Comparison of ENCODE assay signal across 8 cellular contexts in genomic region chr2:20429528-20429927, GRCh38. TPM values are rescaled to one million over a fixed set of nuclear protein-coding genes. Genes with fewer than 3 reads are reported as not detected.
DNase-seq lines count a peak whose midpoint lies in the region; ATAC-seq and TF ChIP-seq lines count a peak whose summit lies in the region.

No MANE protein-coding gene starts in this region.

- no peak overlapping the region for H3K27ac Mint-ChIP-seq in activated T-cell treated with anti-CD3 and anti-CD28 coated beads, Interleukin-2, amount 50 U/mL, for 24 hours

- H3K4me1 Mint-ChIP-seq in activated T-cell treated with anti-CD3 and anti-CD28 coated beads, Interleukin-2, amount 50 U/mL, for 24 hours (ENCODE audit: low read depth): peaks cover 24% of the 10 kb centered on the region

- TF ChIP-seq CTCF in fibroblast of mammary gland (conservative IDR thresholded peaks at IDR 0.05; ENCODE audit: control insufficient read depth, insufficient read depth, low read depth, low read length): no peak

- H3K36me3 Mint-ChIP-seq in activated T-cell treated with anti-CD3 and anti-CD28 coated beads, Interleukin-2, amount 50 U/mL, for 24 hours (ENCODE audit: low read depth): no peaks in the 10 kb centered on the region

- no peaks in the 10 kb centered on the region for H3K9me3 Mint-ChIP-seq in activated T-cell treated with anti-CD3 and anti-CD28 coated beads, Interleukin-2, amount 50 U/mL, for 24 hours

- peaks cover 6% of the 10 kb centered on the region for H3K27me3 Mint-ChIP-seq in activated T-cell treated with anti-CD3 and anti-CD28 coated beads, Interleukin-2, amount 50 U/mL, for 24 hours

- DNase-seq in activated CD8-positive, alpha-beta memory T cell treated with anti-CD3 and anti-CD28 coated beads, Interleukin-2, amount 50 U/mL, for 48 hours: peak; percentile 20
- DNase-seq in activated CD8-positive, alpha-beta memory T cell treated with anti-CD3 and anti-CD28 coated beads, Interleukin-2, amount 50 U/mL, for 4 hours: no peak
- DNase-seq in fibroblast of mammary gland (ENCODE audit: low read depth) (peak; percentile 63), ureter (ENCODE audit: low spot score) (peak; percentile 36), AG20443 (ENCODE audit: low spot score) (no peak), NCI-H1417 treated with DMSO at 0.1 percent for 48 hours (lab: John Stamatoyannopoulos, UW) (no peak)
- no peak for DNase-seq in activated T-cell treated with anti-CD3 and anti-CD28 coated beads, Interleukin-2, amount 50 U/mL, for 24 hours

- H3K4me3 Mint-ChIP-seq in activated T-cell treated with anti-CD3 and anti-CD28 coated beads, Interleukin-2, amount 50 U/mL, for 24 hours: no peak overlapping the region

- ATAC-seq in HG03378 (IDR thresholded peaks at IDR 0.05; ENCODE audit: unreplicated experiment): peak; percentile 60

- H3K4me3 ChIP-seq in fibroblast of mammary gland (ENCODE audit: control insufficient read depth, low read depth, low read length): no peak overlapping the region

RNA-seq across cellular contexts. Expression of gene RHOB, which starts 17.3 kb away (rescaled TPM):
- total RNA-seq in ureter: 304 TPM

Comparison
In these comparisons a context has a peak if more than half of its experiments do, and no peak if none do; other contexts are left out.
1. DNase-seq: peak in activated CD8-positive, alpha-beta memory T cell treated with anti-CD3 and anti-CD28 coated beads, Interleukin-2, amount 50 U/mL, for 48 hours (single experiment), fibroblast of mammary gland (single experiment) and ureter (single experiment); none in activated CD8-positive, alpha-beta memory T cell treated with anti-CD3 and anti-CD28 coated beads, Interleukin-2, amount 50 U/mL, for 4 hours (single experiment), AG20443 (single experiment), activated T-cell treated with anti-CD3 and anti-CD28 coated beads, Interleukin-2, amount 50 U/mL, for 24 hours (single experiment) and NCI-H1417 treated with DMSO at 0.1 percent for 48 hours (single experiment).